8 cellular contexts compared by ENCODE assay signal in the genomic region with DNA sequence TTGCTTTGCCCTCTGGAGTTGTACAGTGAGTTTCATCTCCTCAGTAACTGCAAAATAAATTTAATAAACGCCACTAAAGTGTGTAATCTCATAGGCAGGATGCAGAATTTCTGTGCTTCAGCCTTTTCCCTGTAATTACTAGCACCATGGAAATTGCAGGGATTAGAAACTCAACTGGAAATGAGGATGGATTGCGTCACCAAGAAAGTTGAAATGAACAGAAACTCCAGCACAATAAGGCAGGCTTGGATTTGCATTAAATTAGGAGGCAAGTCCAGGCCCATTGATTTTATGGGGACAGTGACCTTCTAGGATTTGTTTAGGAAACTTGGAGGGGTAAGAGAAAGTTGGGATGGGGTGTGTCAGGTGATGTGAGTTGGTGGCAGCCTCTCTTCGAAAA.
"Had no signal": no experiment of that assay in that cellular context is flagged by ENCODE, and none has a peak within 500 bp of the region (broad histone marks: within the 10 kb centered on the region; RNA-seq: fewer than 3 reads in every experiment).

No MANE protein-coding gene starts in this region.

- H3K4me3 ChIP-seq: GM12878 had no signal

- ATAC-seq: GM12878 had no signal

- DNase-seq: GDM1, GF-D8 had no signal

- FAIRE-seq: G401.6, GM12878, GM12891, GM12892, GM18507, GM19239 had no signal
